Comparison of ENCODE assay signal across 1 cellular context in the genomic region with DNA sequence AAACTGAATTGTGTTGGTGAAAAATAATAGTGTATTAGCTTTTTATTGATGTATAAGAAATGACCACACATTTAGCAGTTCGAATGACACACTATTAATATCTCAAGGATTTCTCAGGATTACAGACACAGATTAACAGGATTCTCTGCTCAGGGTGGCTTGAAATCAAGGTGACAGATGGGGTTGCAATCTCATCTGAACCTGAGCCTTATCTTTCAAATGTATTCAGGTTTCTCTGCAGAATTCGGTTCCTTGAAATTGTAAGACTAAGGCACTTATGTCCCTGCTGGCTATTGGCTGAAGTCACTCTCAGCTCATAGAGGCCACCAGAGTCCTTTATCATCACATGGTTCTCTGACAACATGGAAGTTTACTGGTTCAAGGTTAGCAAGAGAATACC.
TF ChIP-seq lines count a peak whose summit lies in the region.

No MANE protein-coding gene starts in this region.

TF ChIP-seq in HepG2, 621 proteins besides CTCF, POLR2A, EP300 and RAD21 (continued from another document):
- TF ChIP-seq, protein P1, sequence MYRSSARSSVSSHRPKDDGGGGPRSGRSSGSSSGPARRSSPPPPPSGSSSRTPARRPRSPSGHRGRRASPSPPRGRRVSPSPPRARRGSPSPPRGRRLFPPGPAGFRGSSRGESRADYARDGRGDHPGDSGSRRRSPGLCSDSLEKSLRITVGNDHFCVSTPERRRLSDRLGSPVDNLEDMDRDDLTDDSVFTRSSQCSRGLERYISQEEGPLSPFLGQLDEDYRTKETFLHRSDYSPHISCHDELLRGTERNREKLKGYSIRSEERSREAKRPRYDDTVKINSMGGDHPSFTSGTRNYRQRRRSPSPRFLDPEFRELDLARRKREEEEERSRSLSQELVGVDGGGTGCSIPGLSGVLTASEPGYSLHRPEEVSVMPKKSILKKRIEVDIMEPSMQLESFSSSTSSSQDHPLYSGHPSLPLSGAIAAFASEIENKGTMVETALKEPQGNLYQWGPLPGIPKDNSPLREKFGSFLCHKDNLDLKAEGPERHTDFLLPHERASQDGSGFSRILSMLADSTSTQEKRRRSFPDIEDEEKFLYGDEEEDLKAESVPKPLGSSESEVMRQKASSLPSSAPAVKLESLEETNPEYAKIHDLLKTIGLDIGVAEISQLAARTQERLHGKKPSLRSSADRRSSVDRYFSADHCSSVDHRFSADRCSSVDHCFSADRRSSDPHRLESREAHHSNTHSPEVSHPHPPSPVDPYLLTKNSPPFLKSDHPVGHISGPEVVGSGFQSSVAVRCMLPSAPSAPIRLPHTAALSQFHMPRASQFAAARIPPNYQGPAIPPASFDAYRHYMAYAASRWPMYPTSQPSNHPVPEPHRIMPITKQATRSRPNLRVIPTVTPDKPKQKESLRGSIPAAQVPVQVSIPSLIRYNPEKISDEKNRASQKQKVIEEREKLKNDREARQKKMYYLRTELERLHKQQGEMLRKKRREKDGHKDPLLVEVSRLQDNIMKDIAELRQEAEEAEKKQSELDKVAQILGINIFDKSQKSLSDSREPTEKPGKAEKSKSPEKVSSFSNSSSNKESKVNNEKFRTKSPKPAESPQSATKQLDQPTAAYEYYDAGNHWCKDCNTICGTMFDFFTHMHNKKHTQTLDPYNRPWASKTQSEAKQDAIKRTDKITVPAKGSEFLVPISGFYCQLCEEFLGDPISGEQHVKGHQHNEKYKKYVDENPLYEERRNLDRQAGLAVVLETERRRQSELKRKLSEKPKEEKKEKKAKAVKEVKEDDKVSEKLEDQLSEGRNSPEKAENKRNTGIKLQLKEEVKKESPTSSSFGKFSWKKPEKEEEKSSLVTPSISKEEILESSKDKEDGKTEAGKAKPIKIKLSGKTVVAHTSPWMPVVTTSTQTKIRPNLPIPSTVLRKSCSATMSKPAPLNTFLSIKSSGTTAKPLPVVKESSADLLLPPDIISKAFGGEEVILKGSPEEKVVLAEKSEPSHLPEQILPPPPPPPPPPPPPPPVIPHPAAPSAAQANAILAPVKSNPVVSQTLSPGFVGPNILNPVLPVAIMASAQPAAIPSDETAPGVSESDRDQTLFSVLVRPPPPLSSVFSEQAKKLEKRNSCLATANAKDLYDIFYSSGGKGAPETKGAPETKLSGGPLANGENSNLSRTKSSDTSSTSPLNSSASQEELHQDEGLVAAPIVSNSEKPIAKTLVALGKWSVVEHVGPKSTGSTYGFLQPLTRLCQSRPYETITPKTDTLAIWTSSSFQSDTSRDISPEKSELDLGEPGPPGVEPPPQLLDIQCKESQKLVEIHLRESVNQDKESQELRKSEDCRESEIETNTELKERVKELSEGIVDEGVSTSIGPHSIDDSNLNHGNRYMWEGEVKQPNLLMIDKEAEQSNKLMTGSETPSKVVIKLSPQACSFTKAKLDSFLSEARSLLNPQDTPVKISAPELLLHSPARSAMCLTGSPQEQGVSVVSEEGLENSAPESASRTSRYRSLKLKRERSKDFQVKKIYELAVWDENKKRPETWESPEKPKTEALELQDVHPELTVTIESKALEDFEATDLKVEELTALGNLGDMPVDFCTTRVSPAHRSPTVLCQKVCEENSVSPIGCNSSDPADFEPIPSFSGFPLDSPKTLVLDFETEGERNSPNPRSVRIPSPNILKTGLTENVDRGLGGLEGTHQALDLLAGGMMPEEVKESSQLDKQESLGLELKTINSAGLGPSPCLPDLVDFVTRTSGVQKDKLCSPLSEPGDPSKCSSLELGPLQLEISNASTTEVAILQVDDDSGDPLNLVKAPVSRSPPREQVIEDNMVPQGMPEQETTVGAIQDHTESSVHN (CRISPR knock-in tag; IDR thresholded peaks at IDR 0.05): no peak
- TF ChIP-seq ZNF777 (CRISPR knock-in tag; IDR thresholded peaks at IDR 0.05): no peak
- TF ChIP-seq, protein P2, sequence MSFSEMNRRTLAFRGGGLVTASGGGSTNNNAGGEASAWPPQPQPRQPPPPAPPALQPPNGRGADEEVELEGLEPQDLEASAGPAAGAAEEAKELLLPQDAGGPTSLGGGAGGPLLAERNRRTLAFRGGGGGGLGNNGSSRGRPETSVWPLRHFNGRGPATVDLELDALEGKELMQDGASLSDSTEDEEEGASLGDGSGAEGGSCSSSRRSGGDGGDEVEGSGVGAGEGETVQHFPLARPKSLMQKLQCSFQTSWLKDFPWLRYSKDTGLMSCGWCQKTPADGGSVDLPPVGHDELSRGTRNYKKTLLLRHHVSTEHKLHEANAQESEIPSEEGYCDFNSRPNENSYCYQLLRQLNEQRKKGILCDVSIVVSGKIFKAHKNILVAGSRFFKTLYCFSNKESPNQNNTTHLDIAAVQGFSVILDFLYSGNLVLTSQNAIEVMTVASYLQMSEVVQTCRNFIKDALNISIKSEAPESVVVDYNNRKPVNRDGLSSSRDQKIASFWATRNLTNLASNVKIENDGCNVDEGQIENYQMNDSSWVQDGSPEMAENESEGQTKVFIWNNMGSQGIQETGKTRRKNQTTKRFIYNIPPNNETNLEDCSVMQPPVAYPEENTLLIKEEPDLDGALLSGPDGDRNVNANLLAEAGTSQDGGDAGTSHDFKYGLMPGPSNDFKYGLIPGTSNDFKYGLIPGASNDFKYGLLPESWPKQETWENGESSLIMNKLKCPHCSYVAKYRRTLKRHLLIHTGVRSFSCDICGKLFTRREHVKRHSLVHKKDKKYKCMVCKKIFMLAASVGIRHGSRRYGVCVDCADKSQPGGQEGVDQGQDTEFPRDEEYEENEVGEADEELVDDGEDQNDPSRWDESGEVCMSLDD (CRISPR knock-in tag; IDR thresholded peaks at IDR 0.05; ENCODE audit: borderline replicate concordance): no peak
- TF ChIP-seq, protein P3, sequence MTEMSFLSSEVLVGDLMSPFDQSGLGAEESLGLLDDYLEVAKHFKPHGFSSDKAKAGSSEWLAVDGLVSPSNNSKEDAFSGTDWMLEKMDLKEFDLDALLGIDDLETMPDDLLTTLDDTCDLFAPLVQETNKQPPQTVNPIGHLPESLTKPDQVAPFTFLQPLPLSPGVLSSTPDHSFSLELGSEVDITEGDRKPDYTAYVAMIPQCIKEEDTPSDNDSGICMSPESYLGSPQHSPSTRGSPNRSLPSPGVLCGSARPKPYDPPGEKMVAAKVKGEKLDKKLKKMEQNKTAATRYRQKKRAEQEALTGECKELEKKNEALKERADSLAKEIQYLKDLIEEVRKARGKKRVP (CRISPR knock-in tag; IDR thresholded peaks at IDR 0.05): no peak
- no peak for TF ChIP-seq ZNF879 (CRISPR knock-in tag; IDR thresholded peaks at IDR 0.05)
- no peak for TF ChIP-seq ZNF234 (CRISPR knock-in tag; conservative IDR thresholded peaks at IDR 0.05)
- TF ChIP-seq, protein P4, sequence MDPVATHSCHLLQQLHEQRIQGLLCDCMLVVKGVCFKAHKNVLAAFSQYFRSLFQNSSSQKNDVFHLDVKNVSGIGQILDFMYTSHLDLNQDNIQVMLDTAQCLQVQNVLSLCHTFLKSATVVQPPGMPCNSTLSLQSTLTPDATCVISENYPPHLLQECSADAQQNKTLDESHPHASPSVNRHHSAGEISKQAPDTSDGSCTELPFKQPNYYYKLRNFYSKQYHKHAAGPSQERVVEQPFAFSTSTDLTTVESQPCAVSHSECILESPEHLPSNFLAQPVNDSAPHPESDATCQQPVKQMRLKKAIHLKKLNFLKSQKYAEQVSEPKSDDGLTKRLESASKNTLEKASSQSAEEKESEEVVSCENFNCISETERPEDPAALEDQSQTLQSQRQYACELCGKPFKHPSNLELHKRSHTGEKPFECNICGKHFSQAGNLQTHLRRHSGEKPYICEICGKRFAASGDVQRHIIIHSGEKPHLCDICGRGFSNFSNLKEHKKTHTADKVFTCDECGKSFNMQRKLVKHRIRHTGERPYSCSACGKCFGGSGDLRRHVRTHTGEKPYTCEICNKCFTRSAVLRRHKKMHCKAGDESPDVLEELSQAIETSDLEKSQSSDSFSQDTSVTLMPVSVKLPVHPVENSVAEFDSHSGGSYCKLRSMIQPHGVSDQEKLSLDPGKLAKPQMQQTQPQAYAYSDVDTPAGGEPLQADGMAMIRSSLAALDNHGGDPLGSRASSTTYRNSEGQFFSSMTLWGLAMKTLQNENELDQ (CRISPR knock-in tag; IDR thresholded peaks at IDR 0.05; ENCODE audit: borderline replicate concordance): no peak
- TF ChIP-seq ZNF790 (CRISPR knock-in tag; IDR thresholded peaks at IDR 0.05; ENCODE audit: borderline replicate concordance): no peak
- TF ChIP-seq RBFOX2 (IDR thresholded peaks at IDR 0.05; ENCODE audit: low read depth, low read length): no peak
- no peak for TF ChIP-seq ZKSCAN8 (CRISPR knock-in tag; IDR thresholded peaks at IDR 0.05; ENCODE audit: borderline replicate concordance)
- TF ChIP-seq ZBTB7A (CRISPR knock-in tag; IDR thresholded peaks at IDR 0.05): no peak
- TF ChIP-seq, protein P5, sequence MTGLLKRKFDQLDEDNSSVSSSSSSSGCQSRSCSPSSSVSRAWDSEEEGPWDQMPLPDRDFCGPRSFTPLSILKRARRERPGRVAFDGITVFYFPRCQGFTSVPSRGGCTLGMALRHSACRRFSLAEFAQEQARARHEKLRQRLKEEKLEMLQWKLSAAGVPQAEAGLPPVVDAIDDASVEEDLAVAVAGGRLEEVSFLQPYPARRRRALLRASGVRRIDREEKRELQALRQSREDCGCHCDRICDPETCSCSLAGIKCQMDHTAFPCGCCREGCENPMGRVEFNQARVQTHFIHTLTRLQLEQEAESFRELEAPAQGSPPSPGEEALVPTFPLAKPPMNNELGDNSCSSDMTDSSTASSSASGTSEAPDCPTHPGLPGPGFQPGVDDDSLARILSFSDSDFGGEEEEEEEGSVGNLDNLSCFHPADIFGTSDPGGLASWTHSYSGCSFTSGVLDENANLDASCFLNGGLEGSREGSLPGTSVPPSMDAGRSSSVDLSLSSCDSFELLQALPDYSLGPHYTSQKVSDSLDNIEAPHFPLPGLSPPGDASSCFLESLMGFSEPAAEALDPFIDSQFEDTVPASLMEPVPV (CRISPR knock-in tag; IDR thresholded peaks at IDR 0.05): no peak
- no peak for TF ChIP-seq NRL (CRISPR knock-in tag; IDR thresholded peaks at IDR 0.05; ENCODE audit: borderline replicate concordance)
